In the genomic region with DNA sequence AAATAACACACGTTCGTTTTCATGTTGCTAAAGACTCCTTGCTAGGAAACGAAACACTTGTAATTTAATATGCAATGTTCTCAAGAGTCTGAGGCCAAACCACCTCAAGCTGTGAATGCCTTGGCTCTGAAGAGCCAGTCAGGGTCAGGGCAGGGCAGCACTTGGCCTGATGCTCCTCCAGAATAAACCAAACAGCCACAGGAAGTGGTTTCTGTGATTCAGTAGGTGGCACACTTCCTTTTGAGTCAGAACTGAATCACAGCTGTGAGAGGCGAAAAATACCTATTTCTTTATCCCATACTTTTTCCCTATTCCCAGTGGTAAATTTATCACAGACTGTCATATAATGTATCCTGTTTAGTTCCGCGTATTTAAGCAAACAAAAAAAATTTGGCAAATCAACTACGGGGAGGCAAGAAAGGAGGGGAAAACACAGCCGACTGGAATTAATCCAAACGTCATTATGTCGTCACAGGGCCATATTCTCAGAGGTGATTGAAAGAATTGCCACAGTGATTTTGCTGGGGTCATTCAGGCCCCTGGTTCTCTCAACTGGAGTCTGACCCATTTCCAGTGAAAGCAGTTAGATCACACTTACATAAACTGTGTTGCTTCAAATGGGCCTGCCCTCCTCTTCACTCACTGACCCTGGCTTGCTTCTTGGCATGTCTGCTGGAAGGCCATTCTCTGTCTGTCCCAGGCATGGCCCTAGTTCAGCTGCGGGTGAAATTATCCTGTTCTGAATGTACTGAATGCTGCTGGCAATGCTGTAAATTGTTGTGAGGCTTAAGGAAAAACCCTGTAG, we compare ENCODE assay signal across 8 cellular contexts.
A peak's percentile ranks its signal among the peaks of the same experiment; 100 is the strongest.
DNase-seq lines count a peak whose midpoint lies in the region; ATAC-seq and TF ChIP-seq lines count a peak whose summit lies in the region.

No MANE protein-coding gene starts in this region.

- H3K4me1 ChIP-seq in effector memory CD4-positive, alpha-beta T cell (ENCODE audit: control insufficient read depth, insufficient read depth, low read length, poor library complexity, severe bottlenecking), result peaks cover 24% of the 10 kb centered on the region
- peaks cover 9% of the 10 kb centered on the region for H3K4me1 ChIP-seq in mucosa of descending colon (ENCODE audit: low read depth)

- intact Hi-C loops in mucosa of descending colon (cut with DNase I, micrococcal nuclease), result no loop called here

- no peaks in the 10 kb centered on the region for H3K9me3 ChIP-seq in effector memory CD4-positive, alpha-beta T cell (ENCODE audit: control insufficient read depth, low read length)
- no peaks in the 10 kb centered on the region for H3K9me3 ChIP-seq in mucosa of descending colon

- DNase-seq in NCI-H1436 (lab: John Stamatoyannopoulos, UW) (peak; percentile 8), NCI-H1436 treated with DMSO at 0.1 percent for 48 hours (lab: John Stamatoyannopoulos, UW) (no peak), NCI-H446 treated with DMSO at 0.1 percent for 48 hours (lab: John Stamatoyannopoulos, UW) (peak; percentile 18), mucosa of descending colon (peak; percentile 39 to 76 (median 61))
- DNase-seq in activated CD8-positive, alpha-beta memory T cell treated with anti-CD3 and anti-CD28 coated beads for 1 hour (ENCODE audit: extremely low read depth in 1 of 2, low read depth in 1 of 2), result peak; percentile 29 to 31
- peak; percentile 52 to 57 (median 54) for DNase-seq in effector memory CD4-positive, alpha-beta T cell
- DNase-seq in stimulated activated CD8-positive, alpha-beta memory T cell treated with anti-CD3 and anti-CD28 coated beads, Interleukin-7, amount 100 ng/mL, for 24 hours (ENCODE audit: low read depth), result peak; percentile 21

- H3K27ac ChIP-seq in effector memory CD4-positive, alpha-beta T cell (ENCODE audit: insufficient read depth, low read length, poor library complexity, severe bottlenecking), result peak overlapping the region; percentile 53

- no peaks in the 10 kb centered on the region for H3K36me3 ChIP-seq in effector memory CD4-positive, alpha-beta T cell (ENCODE audit: control insufficient read depth, insufficient read depth, low read length)
- H3K36me3 ChIP-seq in mucosa of descending colon (ENCODE audit: low read depth), result no peaks in the 10 kb centered on the region

- TF ChIP-seq CTCF in mucosa of descending colon (IDR thresholded peaks at IDR 0.05), result no peak

- peak overlapping the region; percentile 0 for H3K4me3 ChIP-seq in effector memory CD4-positive, alpha-beta T cell (ENCODE audit: insufficient read depth, low read depth, low read length, poor library complexity, severe bottlenecking)
- no peak overlapping the region for H3K4me3 ChIP-seq in mucosa of descending colon

- no peaks in the 10 kb centered on the region for H3K27me3 ChIP-seq in effector memory CD4-positive, alpha-beta T cell (replicated peaks; ENCODE audit: control insufficient read depth, insufficient read depth, low read length, poor library complexity, severe bottlenecking)

- ATAC-seq in HG02852 (IDR thresholded peaks at IDR 0.05; ENCODE audit: unreplicated experiment) (peak; percentile 85), mucosa of descending colon (peak; percentile 90)
